In the genomic region with DNA sequence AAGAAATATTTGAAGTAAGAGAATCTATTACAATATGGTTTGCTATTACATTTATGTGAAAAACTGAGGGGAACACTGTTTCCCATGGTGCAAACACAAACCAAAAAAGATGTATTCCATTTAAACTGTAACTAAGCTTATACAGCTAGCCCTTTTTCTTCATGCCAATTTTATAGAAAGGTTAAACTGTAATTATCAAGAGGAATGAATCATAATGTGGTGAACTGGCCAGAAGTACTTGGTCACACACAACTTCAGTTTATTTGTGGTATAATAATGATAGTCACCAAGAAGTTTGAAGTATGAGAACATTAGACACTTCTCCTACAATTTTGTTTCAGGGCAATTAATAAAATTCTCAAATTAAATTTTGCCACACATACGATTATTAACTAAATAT, we compare ENCODE assay signal across 18 cellular contexts.
DNase-seq lines count a peak whose midpoint lies in the region; ATAC-seq and TF ChIP-seq lines count a peak whose summit lies in the region.
"Had no signal": no experiment of that assay in that cellular context is flagged by ENCODE, and none has a peak within 500 bp of the region (broad histone marks: within the 10 kb centered on the region; RNA-seq: fewer than 3 reads in every experiment).

No MANE protein-coding gene starts in this region.

- ATAC-seq in HG02642 (IDR thresholded peaks at IDR 0.05; ENCODE audit: poor library complexity, unreplicated experiment) = no peak
- ATAC-seq: stimulated activated naive CD8-positive, alpha-beta T cell treated with anti-CD3 and anti-CD28 coated beads, Interleukin-15, amount 100 ng/mL, for 72 hours had no signal

- DNase-seq in AG09319 (ENCODE audit: extremely low read depth, low read depth) (peak; percentile 27), HCEC 1CT (peak; percentile 6), astrocyte of the cerebellum (ENCODE audit: low read depth) (peak; percentile 59), kidney tubule cell (ENCODE audit: low spot score) (peak; percentile 55), DMS153 (lab: John Stamatoyannopoulos, UW) (no peak), NCI-H446 (lab: John Stamatoyannopoulos, UW) (no peak)
- no peak for DNase-seq in activated CD4-positive, alpha-beta T cell treated with anti-CD3 and anti-CD28 coated beads, Interleukin-2, amount 50 U/mL, for 48 hours
- DNase-seq: activated CD4-positive, CD25-positive, alpha-beta regulatory T cell; glutamatergic neuron; immature natural killer cell; mesendoderm; NCI-H1092 treated with DMSO at 0.1 percent for 48 hours; NCI-H2171; NCI-H82; stimulated activated naive CD8-positive, alpha-beta T cell treated with anti-CD3 and anti-CD28 coated beads, Interleukin-15, amount 100 ng/mL, for 72 hours had no signal

- no peak for TF ChIP-seq CTCF in AG09319 (IDR thresholded peaks at IDR 0.05; ENCODE audit: low read depth, low read length)
- no peak for TF ChIP-seq CTCF in astrocyte of the cerebellum (IDR thresholded peaks at IDR 0.05; ENCODE audit: low read depth, low read length, missing control alignments)

- no peak overlapping the region for H3K4me3 ChIP-seq in astrocyte of the cerebellum (ENCODE audit: low read depth, low read length)
- H3K4me3 ChIP-seq: BLaER1, vagina had no signal

- in situ Hi-C loops in astrocyte of the cerebellum (cut with HindIII; ENCODE audit: low sequenced_read_pairs) = no loop called here

Comparison
In these comparisons a context has a peak if more than half of its experiments do, and no peak if none do; other contexts are left out.
1. DNase-seq: peak in AG09319 (single experiment), HCEC 1CT (single experiment), astrocyte of the cerebellum (single experiment) and kidney tubule cell (single experiment); none in activated CD4-positive, alpha-beta T cell treated with anti-CD3 and anti-CD28 coated beads, Interleukin-2, amount 50 U/mL, for 48 hours (0 of 2), DMS153 (single experiment) and NCI-H446 (0 of 2).